ENCODE assay signal across 1 cellular context in the genomic region with DNA sequence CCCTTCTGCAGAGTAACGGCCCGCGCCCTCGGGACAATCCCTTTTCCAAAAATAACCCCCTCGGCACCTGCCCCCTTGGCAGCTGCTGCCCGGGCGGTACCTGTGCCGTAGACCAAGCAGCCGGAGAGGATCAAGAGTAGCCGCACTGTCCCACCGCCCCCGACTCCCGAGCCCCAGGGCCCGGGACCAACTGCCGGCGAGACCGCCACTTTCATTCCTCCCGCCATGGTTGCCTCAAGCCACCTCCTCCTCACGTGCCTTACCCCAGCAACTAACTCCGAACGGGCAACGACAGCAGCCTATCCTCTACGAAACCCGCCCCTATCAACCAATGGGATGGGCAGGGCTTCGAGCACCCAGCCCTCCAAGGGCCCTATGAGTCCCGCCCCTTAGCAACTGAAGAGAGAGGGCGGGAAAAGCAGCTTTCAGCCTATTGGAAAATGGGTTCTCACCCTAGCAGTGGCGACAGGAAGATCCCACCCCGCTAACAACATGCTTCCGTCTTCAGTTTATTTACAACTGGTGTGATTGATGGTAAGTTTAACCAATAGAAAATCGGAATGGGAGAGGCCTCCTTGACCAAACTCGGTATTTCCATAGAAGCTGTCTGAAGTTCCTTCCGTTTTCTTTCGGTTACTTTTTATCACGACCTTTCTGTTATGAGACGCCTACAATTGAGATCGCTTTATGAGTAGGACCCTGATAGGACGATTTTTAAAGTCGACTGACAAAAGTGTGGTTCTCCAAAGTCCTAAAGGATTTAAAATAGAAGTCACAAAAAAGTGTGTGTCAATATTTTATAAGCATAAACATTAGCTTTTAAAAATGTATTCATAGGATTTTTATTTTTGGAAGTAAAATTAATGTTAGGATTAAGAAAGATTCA.
TF ChIP-seq lines count a peak whose summit lies in the region.

A gene with protein sequence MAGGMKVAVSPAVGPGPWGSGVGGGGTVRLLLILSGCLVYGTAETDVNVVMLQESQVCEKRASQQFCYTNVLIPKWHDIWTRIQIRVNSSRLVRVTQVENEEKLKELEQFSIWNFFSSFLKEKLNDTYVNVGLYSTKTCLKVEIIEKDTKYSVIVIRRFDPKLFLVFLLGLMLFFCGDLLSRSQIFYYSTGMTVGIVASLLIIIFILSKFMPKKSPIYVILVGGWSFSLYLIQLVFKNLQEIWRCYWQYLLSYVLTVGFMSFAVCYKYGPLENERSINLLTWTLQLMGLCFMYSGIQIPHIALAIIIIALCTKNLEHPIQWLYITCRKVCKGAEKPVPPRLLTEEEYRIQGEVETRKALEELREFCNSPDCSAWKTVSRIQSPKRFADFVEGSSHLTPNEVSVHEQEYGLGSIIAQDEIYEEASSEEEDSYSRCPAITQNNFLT (minus strand): TSS at position 273 of the 886 bp plus-strand sequence. CDS start 46 bp downstream, at position 227.

TF ChIP-seq in A549, 52 proteins besides CTCF, POLR2A, EP300 and RAD21 (continued from another document):
- TF ChIP-seq, protein P1, sequence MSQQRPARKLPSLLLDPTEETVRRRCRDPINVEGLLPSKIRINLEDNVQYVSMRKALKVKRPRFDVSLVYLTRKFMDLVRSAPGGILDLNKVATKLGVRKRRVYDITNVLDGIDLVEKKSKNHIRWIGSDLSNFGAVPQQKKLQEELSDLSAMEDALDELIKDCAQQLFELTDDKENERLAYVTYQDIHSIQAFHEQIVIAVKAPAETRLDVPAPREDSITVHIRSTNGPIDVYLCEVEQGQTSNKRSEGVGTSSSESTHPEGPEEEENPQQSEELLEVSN (IDR thresholded peaks at IDR 0.05; ENCODE audit: borderline replicate concordance, low read depth) = peak; percentile 92
- TF ChIP-seq, protein P2, sequence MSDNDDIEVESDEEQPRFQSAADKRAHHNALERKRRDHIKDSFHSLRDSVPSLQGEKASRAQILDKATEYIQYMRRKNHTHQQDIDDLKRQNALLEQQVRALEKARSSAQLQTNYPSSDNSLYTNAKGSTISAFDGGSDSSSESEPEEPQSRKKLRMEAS (IDR thresholded peaks at IDR 0.05) = peak; percentile 95
- TF ChIP-seq KDM5A (IDR thresholded peaks at IDR 0.05) = peak; percentile 88
